Comparison of ENCODE assay signal across 23 cellular contexts in genomic region chr4:3875466-3875865, GRCh38.
"Had no signal": no experiment of that assay in that cellular context is flagged by ENCODE, and none has a peak within 500 bp of the region (broad histone marks: within the 10 kb centered on the region; RNA-seq: fewer than 3 reads in every experiment).

No MANE protein-coding gene starts in this region.

- H3K4me3 ChIP-seq: esophagus squamous epithelium, left ventricle myocardium inferior, lung, mucosa of descending colon, ovary, tibial nerve had no signal

- DNase-seq: activated B cell treated with CpG ODN at 0.5 μM for 24 hours; activated CD4-positive, alpha-beta T cell treated with anti-CD3 and anti-CD28 coated beads, Interleukin-2, amount 50 U/mL, for 1 hour; activated CD8-positive, alpha-beta memory T cell treated with anti-CD3 and anti-CD28 coated beads, Interleukin-2, amount 10 ng/mL, durations not matched to agents 7 days and 5 days; activated CD8-positive, alpha-beta T cell treated with anti-CD3 and anti-CD28 coated beads, Interleukin-2, amount 10 ng/mL, durations not matched to agents 7 days and 5 days; activated effector memory CD4-positive, alpha-beta T cell treated with anti-CD3 and anti-CD28 coated beads, Interleukin-2, amount 50 U/mL, for 16 hours; activated naive CD4-positive, alpha-beta T cell treated with anti-CD3 and anti-CD28 coated beads for 36 hours; amniotic stem cell; central memory CD4-positive, alpha-beta T cell; esophagus squamous epithelium; mucosa of descending colon; nephron progenitor cell; stimulated activated CD4-positive, alpha-beta T cell treated with anti-CD3 and anti-CD28 coated beads, Interleukin-15, amount 100 ng/mL, for 24 hours; stimulated activated CD4-positive, alpha-beta T cell treated with anti-CD3 and anti-CD28 coated beads, Interleukin-2, amount 100 ng/mL, for 24 hours; stimulated activated naive CD4-positive, alpha-beta T cell treated with Interleukin-2 at 50 U/mL for 16 hours; T-helper 1 cell had no signal

- H3K27ac Mint-ChIP-seq: activated B cell treated with CpG ODN at 0.5 μM for 24 hours; activated CD8-positive, alpha-beta memory T cell treated with anti-CD3 and anti-CD28 coated beads, Interleukin-2, amount 10 ng/mL, durations not matched to agents 7 days and 5 days; activated CD8-positive, alpha-beta T cell treated with anti-CD3 and anti-CD28 coated beads, Interleukin-2, amount 10 ng/mL, durations not matched to agents 7 days and 5 days; activated naive CD4-positive, alpha-beta T cell treated with anti-CD3 and anti-CD28 coated beads for 36 hours; nephron progenitor cell; progenitor cell of endocrine pancreas; T-helper 2 cell treated with Interferon-gamma antibody and Interleukin-4, amounts not matched to agents 5 μg/mL and 100 μg/mL, for 36 hours had no signal

- ATAC-seq: activated CD8-positive, alpha-beta memory T cell treated with anti-CD3 and anti-CD28 coated beads, Interleukin-2, amount 10 ng/mL, durations not matched to agents 7 days and 5 days; activated CD8-positive, alpha-beta T cell treated with anti-CD3 and anti-CD28 coated beads, Interleukin-2, amount 10 ng/mL, durations not matched to agents 7 days and 5 days; mucosa of descending colon had no signal

- FAIRE-seq: islet of Langerhans had no signal

- H3K27ac ChIP-seq: esophagus squamous epithelium, left ventricle myocardium inferior, neutrophil, ovary, tibial nerve had no signal

- H3K36me3 ChIP-seq: esophagus squamous epithelium, left ventricle myocardium inferior, neutrophil, ovary, tibial nerve had no signal

- H3K4me3 Mint-ChIP-seq: activated B cell treated with CpG ODN at 0.5 μM for 24 hours; activated CD8-positive, alpha-beta memory T cell treated with anti-CD3 and anti-CD28 coated beads, Interleukin-2, amount 10 ng/mL, durations not matched to agents 7 days and 5 days; activated CD8-positive, alpha-beta T cell treated with anti-CD3 and anti-CD28 coated beads, Interleukin-2, amount 10 ng/mL, durations not matched to agents 7 days and 5 days; activated naive CD4-positive, alpha-beta T cell treated with anti-CD3 and anti-CD28 coated beads for 36 hours; nephron progenitor cell; T-helper 2 cell treated with Interferon-gamma antibody and Interleukin-4, amounts not matched to agents 5 μg/mL and 100 μg/mL, for 36 hours had no signal

- H3K9me3 Mint-ChIP-seq: T-helper 2 cell treated with Interferon-gamma antibody and Interleukin-4, amounts not matched to agents 5 μg/mL and 100 μg/mL, for 36 hours had no signal

- H3K27me3 ChIP-seq: ovary had no signal

- H3K9me3 ChIP-seq: mucosa of descending colon, neutrophil had no signal
